Comparison of ENCODE assay signal across 8 cellular contexts in genomic region chr12:62814243-62814642, GRCh38.
"Had no signal": no experiment of that assay in that cellular context is flagged by ENCODE, and none has a peak within 500 bp of the region (broad histone marks: within the 10 kb centered on the region; RNA-seq: fewer than 3 reads in every experiment).

No MANE protein-coding gene starts in this region.

- H3K4me3 Mint-ChIP-seq: HFFc6, IgD-negative memory B cell had no signal

- H3K27ac Mint-ChIP-seq: HFFc6, IgD-negative memory B cell had no signal

- FAIRE-seq: HTR-8/SVneo had no signal

- H3K36me3 Mint-ChIP-seq: IgD-negative memory B cell had no signal

- DNase-seq: GM23248, GOT3, H7, HCEC 1CT, HFFc6, KG1 had no signal

- H3K9ac ChIP-seq: GM23248 had no signal

- H3K9me3 Mint-ChIP-seq: HFFc6, IgD-negative memory B cell had no signal

- H3K27ac ChIP-seq: GM23248 had no signal

- H3K4me1 Mint-ChIP-seq: IgD-negative memory B cell had no signal

- H2AFZ ChIP-seq: GM23248 had no signal

- H3K4me3 ChIP-seq: GM23248 had no signal
